ENCODE assay signal across 11 cellular contexts in the genomic region with DNA sequence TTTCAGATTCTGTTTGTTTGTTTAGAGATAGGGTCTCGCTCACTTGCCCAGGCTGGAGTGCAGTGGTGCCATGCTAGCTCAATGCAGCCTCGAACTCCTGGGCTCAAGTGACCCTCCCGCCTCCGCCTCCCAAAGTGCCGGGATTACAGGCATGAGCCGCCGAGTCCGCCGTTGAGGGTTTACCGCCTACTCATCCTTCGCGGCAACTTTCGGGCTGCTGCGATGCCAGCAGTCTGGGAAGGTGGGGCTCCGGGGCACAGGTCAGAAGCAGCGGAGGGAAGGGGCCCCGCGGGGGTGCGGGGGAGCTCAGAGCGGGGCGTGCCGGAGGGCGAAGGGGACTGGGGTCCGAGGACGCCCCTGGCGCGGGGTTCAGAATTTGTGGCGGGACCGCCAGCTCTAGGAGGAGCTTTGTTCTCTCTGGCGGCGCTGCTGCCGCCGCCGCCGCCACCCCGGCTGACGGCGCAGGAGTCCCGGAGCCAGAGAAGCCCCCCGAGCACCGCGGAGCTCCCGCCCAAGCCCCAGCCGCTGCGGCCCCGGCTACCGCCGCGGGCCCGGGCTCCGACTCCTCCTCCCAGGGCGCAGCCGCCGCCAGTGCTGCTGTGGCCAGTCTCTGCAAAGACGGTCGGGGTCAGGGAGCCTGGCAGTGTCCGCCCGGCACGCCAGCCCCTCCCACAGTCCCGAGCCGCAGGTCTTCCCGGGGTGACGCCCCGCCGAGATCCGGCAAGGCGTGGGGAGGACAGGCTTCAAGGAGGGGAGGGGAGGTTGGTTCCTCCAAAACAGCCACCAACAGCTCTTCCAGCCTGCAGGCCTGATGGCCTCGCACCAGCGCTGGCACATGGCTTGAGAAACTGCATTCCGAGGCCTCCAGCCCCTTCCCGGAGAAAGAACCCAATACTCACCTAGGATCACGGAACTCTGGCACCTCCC. TPM values are rescaled to one million over a fixed set of nuclear protein-coding genes. Genes with fewer than 3 reads are reported as not detected.
DNase-seq lines count a peak whose midpoint lies in the region; ATAC-seq lines count a peak whose summit lies in the region.
"Had no signal": no experiment of that assay in that cellular context is flagged by ENCODE, and none has a peak within 500 bp of the region (broad histone marks: within the 10 kb centered on the region; RNA-seq: fewer than 3 reads in every experiment).

No MANE protein-coding gene starts in this region.

- ATAC-seq in left ventricle myocardium superior (peak; percentile 26), GM21528 (IDR thresholded peaks at IDR 0.05; ENCODE audit: low FRiP score, unreplicated experiment) (no peak)

- DNase-seq in H7 (peak; percentile 89), activated T-cell treated with anti-CD3 and anti-CD28 coated beads for 24 hours (ENCODE audit: low read depth) (peak; percentile 6), left ventricle myocardium superior (no peak), GM03348 (ENCODE audit: low spot score) (no peak), activated gamma-delta T cell (lab: John Stamatoyannopoulos, UW) (no peak), dermis blood vessel endothelial cell (no peak)
- DNase-seq in stimulated activated CD4-positive, alpha-beta T cell treated with anti-CD3 and anti-CD28 coated beads, Interleukin-15, amount 100 ng/mL, for 24 hours: peak; percentile 61
- DNase-seq: activated CD4-positive, CD25-positive, alpha-beta regulatory T cell treated with anti-CD3 and anti-CD28 coated beads, Interleukin-2, amount 50 U/mL, for 72 hours; DMS153; naive B cell had no signal

- peaks cover 32% of the 10 kb centered on the region for H3K27me3 ChIP-seq in H7 (ENCODE audit: control insufficient read depth, insufficient read depth, low read length)

- no peaks in the 10 kb centered on the region for H3K36me3 ChIP-seq in H7 (replicated peaks; ENCODE audit: control insufficient read depth, insufficient read depth, low read length)

- peak overlapping the region; percentile 41 for H3K4me3 ChIP-seq in H7 (ENCODE audit: insufficient read depth, low read depth, low read length)

- intact Hi-C loops in left ventricle myocardium superior (cut with micrococcal nuclease): no loop called here

RNA-seq across cellular contexts. Expression of a gene that starts 10.9 kb away (rescaled TPM):
- not detected in 2 replicates for total RNA-seq in H7 (2014; rRNA removed; shearing (Covaris generic))
- total RNA-seq in left ventricle myocardium superior: not detected
- not detected in 2 replicates for total RNA-seq in dermis blood vessel endothelial cell

RNA-seq across cellular contexts. Expression of a gene that starts 34.0 kb away (rescaled TPM):
- not detected in 2 replicates for total RNA-seq in H7 (2014; rRNA removed; shearing (Covaris generic))
- total RNA-seq in left ventricle myocardium superior (0.15 TPM), dermis blood vessel endothelial cell (not detected in 2 replicates)

Comparison
In these comparisons a context has a peak if more than half of its experiments do, and no peak if none do; other contexts are left out.
1. DNase-seq: peak in H7 (single experiment), activated T-cell treated with anti-CD3 and anti-CD28 coated beads for 24 hours (single experiment) and stimulated activated CD4-positive, alpha-beta T cell treated with anti-CD3 and anti-CD28 coated beads, Interleukin-15, amount 100 ng/mL, for 24 hours (single experiment); none in left ventricle myocardium superior (single experiment), GM03348 (single experiment), activated gamma-delta T cell (single experiment) and dermis blood vessel endothelial cell (single experiment).